ENCODE assay signal across 1 cellular context in the genomic region with DNA sequence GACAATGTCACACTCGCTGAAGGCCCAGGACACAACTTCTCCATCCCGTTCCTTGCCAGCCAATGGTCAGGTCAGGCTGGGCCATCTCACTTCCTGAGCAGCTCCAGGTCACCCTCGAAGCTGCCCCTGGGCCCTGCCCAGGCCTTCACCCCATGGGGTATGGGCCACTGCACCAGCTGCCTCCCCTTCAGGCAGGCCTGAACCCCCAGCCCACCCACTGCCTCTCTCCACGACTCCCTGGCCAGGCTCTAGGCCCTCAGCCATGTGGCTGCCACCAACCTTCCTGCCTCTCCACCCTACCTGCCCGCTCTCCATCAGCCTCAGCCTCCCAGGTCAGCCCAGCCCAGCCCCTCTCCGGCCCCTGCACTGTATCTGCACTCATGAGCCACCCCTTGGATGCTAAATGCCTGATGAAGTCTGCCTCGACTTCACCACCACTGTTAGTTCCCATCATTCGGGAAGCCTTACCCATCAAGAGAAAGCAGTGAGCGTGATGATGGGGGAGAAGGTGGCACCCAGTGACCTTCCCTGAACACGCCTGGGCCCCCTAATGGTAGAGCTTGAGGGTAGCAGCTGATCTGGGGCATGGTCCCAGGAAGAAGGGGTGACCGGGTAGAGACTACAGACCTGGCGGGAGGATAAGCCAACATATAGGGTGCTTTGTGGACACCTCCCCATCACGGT.
TF ChIP-seq lines count a peak whose summit lies in the region.

No MANE protein-coding gene starts in this region.

TF ChIP-seq in IMR-90, 13 proteins besides CTCF, POLR2A, EP300 and RAD21:
- no peak for TF ChIP-seq RFX5 (IDR thresholded peaks at IDR 0.05; ENCODE audit: low read depth, low read length)
- no peak for TF ChIP-seq MAFK (IDR thresholded peaks at IDR 0.05; ENCODE audit: low read depth, low read length)
- TF ChIP-seq RCOR1 (IDR thresholded peaks at IDR 0.05; ENCODE audit: insufficient replicate concordance, low read length), result no peak
- TF ChIP-seq MAZ (IDR thresholded peaks at IDR 0.05; ENCODE audit: borderline replicate concordance, low read depth, low read length), result no peak
- no peak for TF ChIP-seq CHD1 (IDR thresholded peaks at IDR 0.05; ENCODE audit: low read depth, low read length)
- no peak for TF ChIP-seq MXI1 (IDR thresholded peaks at IDR 0.05; ENCODE audit: borderline replicate concordance, low read depth, low read length)
- TF ChIP-seq BHLHE40 (IDR thresholded peaks at IDR 0.05; ENCODE audit: low read depth, low read length), result no peak
- TF ChIP-seq SMC3 (IDR thresholded peaks at IDR 0.05; ENCODE audit: low read depth, low read length), result no peak
- TF ChIP-seq, protein P1, sequence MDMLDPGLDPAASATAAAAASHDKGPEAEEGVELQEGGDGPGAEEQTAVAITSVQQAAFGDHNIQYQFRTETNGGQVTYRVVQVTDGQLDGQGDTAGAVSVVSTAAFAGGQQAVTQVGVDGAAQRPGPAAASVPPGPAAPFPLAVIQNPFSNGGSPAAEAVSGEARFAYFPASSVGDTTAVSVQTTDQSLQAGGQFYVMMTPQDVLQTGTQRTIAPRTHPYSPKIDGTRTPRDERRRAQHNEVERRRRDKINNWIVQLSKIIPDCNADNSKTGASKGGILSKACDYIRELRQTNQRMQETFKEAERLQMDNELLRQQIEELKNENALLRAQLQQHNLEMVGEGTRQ (IDR thresholded peaks at IDR 0.05; ENCODE audit: low read depth, low read length), result no peak
- TF ChIP-seq NFE2L2 (IDR thresholded peaks at IDR 0.05; ENCODE audit: low read depth, low read length), result no peak
- TF ChIP-seq, protein P2, sequence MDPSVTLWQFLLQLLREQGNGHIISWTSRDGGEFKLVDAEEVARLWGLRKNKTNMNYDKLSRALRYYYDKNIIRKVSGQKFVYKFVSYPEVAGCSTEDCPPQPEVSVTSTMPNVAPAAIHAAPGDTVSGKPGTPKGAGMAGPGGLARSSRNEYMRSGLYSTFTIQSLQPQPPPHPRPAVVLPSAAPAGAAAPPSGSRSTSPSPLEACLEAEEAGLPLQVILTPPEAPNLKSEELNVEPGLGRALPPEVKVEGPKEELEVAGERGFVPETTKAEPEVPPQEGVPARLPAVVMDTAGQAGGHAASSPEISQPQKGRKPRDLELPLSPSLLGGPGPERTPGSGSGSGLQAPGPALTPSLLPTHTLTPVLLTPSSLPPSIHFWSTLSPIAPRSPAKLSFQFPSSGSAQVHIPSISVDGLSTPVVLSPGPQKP (IDR thresholded peaks at IDR 0.05; ENCODE audit: borderline replicate concordance, low read depth, low read length), result no peak
- no peak for TF ChIP-seq FOS (IDR thresholded peaks at IDR 0.05; ENCODE audit: low read depth, low read length)
- no peak for TF ChIP-seq CEBPB (IDR thresholded peaks at IDR 0.05; ENCODE audit: low read depth, low read length)
